In the genomic region with DNA sequence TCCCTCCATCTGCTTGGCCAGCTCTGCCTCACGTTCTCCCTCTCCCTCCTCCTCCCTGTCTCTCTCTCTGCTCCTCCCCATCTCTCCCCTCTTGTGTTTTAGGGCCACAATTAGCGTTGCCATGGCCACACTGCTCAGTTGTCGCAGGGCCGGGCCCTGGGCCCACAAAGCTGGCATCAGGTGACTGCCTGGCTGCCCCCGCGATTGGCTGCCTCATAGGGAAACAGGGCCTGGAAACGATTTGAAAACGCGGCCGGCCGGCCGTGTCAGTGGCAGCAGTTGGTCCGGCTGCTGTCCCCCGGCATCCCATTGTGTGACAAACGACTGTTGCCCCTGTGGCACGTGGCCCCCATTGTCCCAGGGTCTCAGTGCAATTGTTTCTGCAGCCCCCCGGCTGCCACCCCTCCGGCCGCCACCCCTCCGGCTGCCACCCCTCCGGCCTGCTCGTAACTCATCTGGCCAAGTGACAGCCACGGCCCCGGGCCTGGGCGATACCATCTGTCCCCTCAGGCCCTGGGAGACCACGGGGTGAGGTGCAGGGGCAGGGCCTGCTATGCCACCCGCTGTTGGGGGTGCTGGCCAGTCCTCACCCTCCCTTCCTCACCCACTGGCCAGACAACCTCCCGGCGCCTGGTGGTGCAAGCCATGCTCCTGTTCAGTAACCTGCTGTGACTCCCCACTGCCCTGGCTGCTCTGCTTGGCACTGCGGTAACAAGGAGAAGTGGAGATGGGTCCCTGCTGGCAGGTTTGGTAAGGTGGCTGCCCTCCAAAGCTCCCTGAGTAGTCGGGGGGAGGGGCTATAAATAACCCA, we compare ENCODE assay signal across 8 cellular contexts. TPM values are rescaled to one million over a fixed set of nuclear protein-coding genes. Genes with fewer than 3 reads are reported as not detected.
DNase-seq lines count a peak whose midpoint lies in the region; ATAC-seq and TF ChIP-seq lines count a peak whose summit lies in the region.

No MANE protein-coding gene starts in this region.

- no peaks in the 10 kb centered on the region for H3K4me1 Mint-ChIP-seq in activated CD4-positive, alpha-beta T cell treated with anti-CD3 and anti-CD28 coated beads for 36 hours
- H3K4me1 Mint-ChIP-seq in activated CD4-positive, alpha-beta T cell treated with anti-CD3 and anti-CD28 coated beads, Interleukin-2, amount 10 ng/mL, durations not matched to agents 24 days and 14 days, result no peaks in the 10 kb centered on the region
- no peaks in the 10 kb centered on the region for H3K4me1 Mint-ChIP-seq in activated naive CD8-positive, alpha-beta T cell treated with anti-CD3 and anti-CD28 coated beads, Interleukin-2, amount 10 ng/mL, durations not matched to agents 7 days and 5 days

- peak overlapping the region in 3 of 4 donors; percentile 29 to 42 (median 36) for H3K4me3 ChIP-seq in sigmoid colon

- CTCF ChIA-PET in activated CD4-positive, alpha-beta T cell treated with anti-CD3 and anti-CD28 coated beads for 36 hours (lab: Charles Lee), result no interaction called here
- CTCF ChIA-PET in GM10248 (lab: Yijun Ruan, JAX), result interaction anchor here (1.0 kb wide), 1 partner anchor 9 kb away, joined by 3 read pairs; no protein-coding TSS in a partner anchor

- H3K4me3 Mint-ChIP-seq in activated CD4-positive, alpha-beta T cell treated with anti-CD3 and anti-CD28 coated beads for 36 hours, result no peak overlapping the region
- no peak overlapping the region for H3K4me3 Mint-ChIP-seq in activated CD4-positive, alpha-beta T cell treated with anti-CD3 and anti-CD28 coated beads, Interleukin-2, amount 10 ng/mL, durations not matched to agents 24 days and 14 days
- H3K4me3 Mint-ChIP-seq in activated naive CD8-positive, alpha-beta T cell treated with anti-CD3 and anti-CD28 coated beads, Interleukin-2, amount 10 ng/mL, durations not matched to agents 7 days and 5 days, result peak overlapping the region; percentile 57

- H3K36me3 ChIP-seq in sigmoid colon, result no peaks in the 10 kb centered on the region

- H3K36me3 Mint-ChIP-seq in activated CD4-positive, alpha-beta T cell treated with anti-CD3 and anti-CD28 coated beads for 36 hours (ENCODE audit: low read depth), result no peaks in the 10 kb centered on the region
- H3K36me3 Mint-ChIP-seq in activated CD4-positive, alpha-beta T cell treated with anti-CD3 and anti-CD28 coated beads, Interleukin-2, amount 10 ng/mL, durations not matched to agents 24 days and 14 days (ENCODE audit: low read depth), result no peaks in the 10 kb centered on the region
- H3K36me3 Mint-ChIP-seq in activated naive CD8-positive, alpha-beta T cell treated with anti-CD3 and anti-CD28 coated beads, Interleukin-2, amount 10 ng/mL, durations not matched to agents 7 days and 5 days, result no peaks in the 10 kb centered on the region

- no peak for TF ChIP-seq POLR2A in sigmoid colon (IDR thresholded peaks at IDR 0.05)

- intact Hi-C loops in activated CD4-positive, alpha-beta T cell treated with anti-CD3 and anti-CD28 coated beads for 36 hours (cut with DNase I, micrococcal nuclease), result no loop called here
- intact Hi-C loops in activated CD4-positive, alpha-beta T cell treated with anti-CD3 and anti-CD28 coated beads, Interleukin-2, amount 10 ng/mL, durations not matched to agents 24 days and 14 days (cut with micrococcal nuclease), result no loop called here
- intact Hi-C loops in sigmoid colon (cut with DNase I), result no loop called here

- 6 to 13% methylated on average over 31 of the region's 31 CpGs for WGBS in sigmoid colon, 2 donors

- H3K9me3 ChIP-seq in sigmoid colon, result no peaks in the 10 kb centered on the region

- no peak overlapping the region for H3K27ac Mint-ChIP-seq in activated CD4-positive, alpha-beta T cell treated with anti-CD3 and anti-CD28 coated beads for 36 hours
- H3K27ac Mint-ChIP-seq in activated CD4-positive, alpha-beta T cell treated with anti-CD3 and anti-CD28 coated beads, Interleukin-2, amount 10 ng/mL, durations not matched to agents 24 days and 14 days, result no peak overlapping the region
- no peak overlapping the region for H3K27ac Mint-ChIP-seq in activated naive CD8-positive, alpha-beta T cell treated with anti-CD3 and anti-CD28 coated beads, Interleukin-2, amount 10 ng/mL, durations not matched to agents 7 days and 5 days

- H3K27me3 ChIP-seq in sigmoid colon, result peaks cover 0 to 3% (median 0%) of the 10 kb centered on the region in 3 donors

- TF ChIP-seq CTCF in sigmoid colon (IDR thresholded peaks at IDR 0.05) (no peak), GM10248 (IDR thresholded peaks at IDR 0.05; ENCODE audit: control extremely low read depth, extremely low read depth, low read depth, missing control alignments) (no peak)

- peaks cover 21% of the 10 kb centered on the region for H3K27me3 Mint-ChIP-seq in activated CD4-positive, alpha-beta T cell treated with anti-CD3 and anti-CD28 coated beads for 36 hours
- peaks cover 5% of the 10 kb centered on the region for H3K27me3 Mint-ChIP-seq in activated CD4-positive, alpha-beta T cell treated with anti-CD3 and anti-CD28 coated beads, Interleukin-2, amount 10 ng/mL, durations not matched to agents 24 days and 14 days
- H3K27me3 Mint-ChIP-seq in activated naive CD8-positive, alpha-beta T cell treated with anti-CD3 and anti-CD28 coated beads, Interleukin-2, amount 10 ng/mL, durations not matched to agents 7 days and 5 days, result peaks cover 5% of the 10 kb centered on the region

- peak; percentile 15 for DNase-seq in activated CD4-positive, alpha-beta T cell treated with anti-CD3 and anti-CD28 coated beads for 36 hours
- no peak for DNase-seq in activated CD4-positive, alpha-beta T cell treated with anti-CD3 and anti-CD28 coated beads, Interleukin-2, amount 10 ng/mL, durations not matched to agents 24 days and 14 days
- DNase-seq in activated naive CD8-positive, alpha-beta T cell treated with anti-CD3 and anti-CD28 coated beads, Interleukin-2, amount 10 ng/mL, durations not matched to agents 7 days and 5 days, result no peak
- DNase-seq in hypothalamus (lab: John Stamatoyannopoulos, UW) (peak in 50 of 51 donors; percentile 11 to 92 (median 76)), sigmoid colon (peak; percentile 83), GM10248 (ENCODE audit: extremely low spot score) (no peak)
- no peak for DNase-seq in activated naive CD4-positive, alpha-beta T cell (lab: John Stamatoyannopoulos, UW)

- ATAC-seq in activated CD4-positive, alpha-beta T cell treated with anti-CD3 and anti-CD28 coated beads for 36 hours, result peak; percentile 42
- ATAC-seq in activated naive CD8-positive, alpha-beta T cell treated with anti-CD3 and anti-CD28 coated beads, Interleukin-2, amount 10 ng/mL, durations not matched to agents 7 days and 5 days (ENCODE audit: low read depth), result no peak
- ATAC-seq in HG03460 (IDR thresholded peaks at IDR 0.05; ENCODE audit: unreplicated experiment), result no peak

- POLR2A ChIA-PET in activated CD4-positive, alpha-beta T cell treated with anti-CD3 and anti-CD28 coated beads for 36 hours (lab: Charles Lee), result no interaction called here
- POLR2A ChIA-PET in activated naive CD8-positive, alpha-beta T cell treated with anti-CD3 and anti-CD28 coated beads, Interleukin-2, amount 10 ng/mL, durations not matched to agents 7 days and 5 days (lab: Charles Lee), result no interaction called here
- POLR2A ChIA-PET in GM10248 (lab: Yijun Ruan, JAX), result no interaction called here

- peaks cover 0 to 18% (median 16%) of the 10 kb centered on the region in 4 donors for H3K4me1 ChIP-seq in sigmoid colon

- H3K9me3 Mint-ChIP-seq in activated CD4-positive, alpha-beta T cell treated with anti-CD3 and anti-CD28 coated beads for 36 hours (ENCODE audit: low read depth), result no peaks in the 10 kb centered on the region
- H3K9me3 Mint-ChIP-seq in activated CD4-positive, alpha-beta T cell treated with anti-CD3 and anti-CD28 coated beads, Interleukin-2, amount 10 ng/mL, durations not matched to agents 24 days and 14 days, result no peaks in the 10 kb centered on the region
- H3K9me3 Mint-ChIP-seq in activated naive CD8-positive, alpha-beta T cell treated with anti-CD3 and anti-CD28 coated beads, Interleukin-2, amount 10 ng/mL, durations not matched to agents 7 days and 5 days, result no peaks in the 10 kb centered on the region

- no peak for TF ChIP-seq EP300 in sigmoid colon (IDR thresholded peaks at IDR 0.05)

- peak overlapping the region; percentile 29 to 68 (median 61) for H3K27ac ChIP-seq in sigmoid colon

RNA-seq across cellular contexts. Expression of gene FOXN4, which starts 17.3 kb away (rescaled TPM):
- not detected for total RNA-seq in activated CD4-positive, alpha-beta T cell treated with anti-CD3 and anti-CD28 coated beads for 36 hours
- not detected in 2 replicates for total RNA-seq in activated CD4-positive, alpha-beta T cell treated with anti-CD3 and anti-CD28 coated beads, Interleukin-2, amount 10 ng/mL, durations not matched to agents 24 days and 14 days
- not detected for total RNA-seq in activated naive CD8-positive, alpha-beta T cell treated with anti-CD3 and anti-CD28 coated beads, Interleukin-2, amount 10 ng/mL, durations not matched to agents 7 days and 5 days
- 1 to 10 TPM in 1 of 4 donors, under 1 TPM in 1, not detected in 2; 0.41 to 1.9 TPM for total RNA-seq in sigmoid colon
- polyA plus RNA-seq in sigmoid colon, result under 1 TPM in 1 of 3 donors, not detected in 2; 0.06 TPM

RNA-seq across cellular contexts. Expression of gene MYO1H, which starts 56.0 kb away (rescaled TPM):
- not detected for total RNA-seq in activated CD4-positive, alpha-beta T cell treated with anti-CD3 and anti-CD28 coated beads for 36 hours
- not detected in 2 replicates for total RNA-seq in activated CD4-positive, alpha-beta T cell treated with anti-CD3 and anti-CD28 coated beads, Interleukin-2, amount 10 ng/mL, durations not matched to agents 24 days and 14 days
- total RNA-seq in activated naive CD8-positive, alpha-beta T cell treated with anti-CD3 and anti-CD28 coated beads, Interleukin-2, amount 10 ng/mL, durations not matched to agents 7 days and 5 days, result not detected
- not detected for total RNA-seq in sigmoid colon
- under 1 TPM in 1 of 3 donors, not detected in 2; 0.07 TPM for polyA plus RNA-seq in sigmoid colon

Comparison
In these comparisons a context has a peak if more than half of its experiments do, and no peak if none do; other contexts are left out.
1. DNase-seq: peak in activated CD4-positive, alpha-beta T cell treated with anti-CD3 and anti-CD28 coated beads for 36 hours (single experiment), hypothalamus (50 of 51) and sigmoid colon (single experiment); none in activated CD4-positive, alpha-beta T cell treated with anti-CD3 and anti-CD28 coated beads, Interleukin-2, amount 10 ng/mL, durations not matched to agents 24 days and 14 days (single experiment), activated naive CD8-positive, alpha-beta T cell treated with anti-CD3 and anti-CD28 coated beads, Interleukin-2, amount 10 ng/mL, durations not matched to agents 7 days and 5 days (single experiment), GM10248 (single experiment) and activated naive CD4-positive, alpha-beta T cell (0 of 4).